8 cellular contexts compared by ENCODE assay signal in genomic region chr18:54284967-54285785, GRCh38. TPM values are rescaled to one million over a fixed set of nuclear protein-coding genes. Genes with fewer than 3 reads are reported as not detected.
A peak's percentile ranks its signal among the peaks of the same experiment; 100 is the strongest.
DNase-seq lines count a peak whose midpoint lies in the region; ATAC-seq and TF ChIP-seq lines count a peak whose summit lies in the region.

No MANE protein-coding gene starts in this region.

- H3K9me3 Mint-ChIP-seq in type B pancreatic cell, result no peaks in the 10 kb centered on the region

- no peak overlapping the region for H3K4me3 Mint-ChIP-seq in type B pancreatic cell

- ATAC-seq in GM19395 (IDR thresholded peaks at IDR 0.05; ENCODE audit: unreplicated experiment) (peak; percentile 100), HG03354 (IDR thresholded peaks at IDR 0.05; ENCODE audit: poor library complexity, severe bottlenecking, unreplicated experiment) (peak; percentile 100)

- TF ChIP-seq CTCF in type B pancreatic cell (conservative IDR thresholded peaks at IDR 0.05) (no peak), tibial artery (IDR thresholded peaks at IDR 0.05) (no peak)

- peaks cover under 1% of the 10 kb centered on the region for H3K4me1 Mint-ChIP-seq in type B pancreatic cell (ENCODE audit: unreplicated experiment)

- H3K4me3 ChIP-seq in tibial artery, result no peak overlapping the region

- no peak overlapping the region for H3K27ac ChIP-seq in tibial artery

- H3K27me3 Mint-ChIP-seq in type B pancreatic cell, result no peaks in the 10 kb centered on the region

- H3K27me3 ChIP-seq in tibial artery, result no peaks in the 10 kb centered on the region

- H3K36me3 ChIP-seq in tibial artery, result peaks cover 61 to 78% (median 71%) of the 10 kb centered on the region in 3 donors

- H3K36me3 Mint-ChIP-seq in type B pancreatic cell, result peaks cover 40% of the 10 kb centered on the region

- no peaks in the 10 kb centered on the region for H3K9me3 ChIP-seq in tibial artery

- intact Hi-C loops in tibial artery (cut with DNase I; ENCODE audit: low total_unique reads), result no loop called here

- no peak overlapping the region for H3K27ac Mint-ChIP-seq in type B pancreatic cell

- no peaks in the 10 kb centered on the region for H3K4me1 ChIP-seq in tibial artery

- DNase-seq in AG08396 (ENCODE audit: low spot score), result peak; percentile 67
- DNase-seq in activated CD8-positive, alpha-beta memory T cell treated with anti-CD3 and anti-CD28 coated beads, Interleukin-2, amount 50 U/mL, for 24 hours (ENCODE audit: extremely low read depth), result peak; percentile 35
- peak; percentile 91 for DNase-seq in iris pigment epithelial cell (ENCODE audit: low read depth)
- no peak for DNase-seq in type B pancreatic cell (ENCODE audit: extremely low spot score, unreplicated experiment)
- no peak for DNase-seq in tibial artery
- DNase-seq in DMS114 treated with DMSO at 0.1 percent for 48 hours (lab: John Stamatoyannopoulos, UW; ENCODE audit: unreplicated experiment), result no peak

RNA-seq across cellular contexts. Expression of gene POLI, which starts 15.9 kb away (rescaled TPM):
- total RNA-seq in type B pancreatic cell (ENCODE audit: low replicate concordance), result 29.0 and 44.2 TPM in 2 replicates

Comparison
In these comparisons a context has a peak if more than half of its experiments do, and no peak if none do; other contexts are left out.
1. DNase-seq: peak in AG08396 (single experiment), activated CD8-positive, alpha-beta memory T cell treated with anti-CD3 and anti-CD28 coated beads, Interleukin-2, amount 50 U/mL, for 24 hours (single experiment) and iris pigment epithelial cell (single experiment); none in type B pancreatic cell (single experiment), tibial artery (0 of 2) and DMS114 treated with DMSO at 0.1 percent for 48 hours (single experiment).